ENCODE assay signal across 1 cellular context in the genomic region with DNA sequence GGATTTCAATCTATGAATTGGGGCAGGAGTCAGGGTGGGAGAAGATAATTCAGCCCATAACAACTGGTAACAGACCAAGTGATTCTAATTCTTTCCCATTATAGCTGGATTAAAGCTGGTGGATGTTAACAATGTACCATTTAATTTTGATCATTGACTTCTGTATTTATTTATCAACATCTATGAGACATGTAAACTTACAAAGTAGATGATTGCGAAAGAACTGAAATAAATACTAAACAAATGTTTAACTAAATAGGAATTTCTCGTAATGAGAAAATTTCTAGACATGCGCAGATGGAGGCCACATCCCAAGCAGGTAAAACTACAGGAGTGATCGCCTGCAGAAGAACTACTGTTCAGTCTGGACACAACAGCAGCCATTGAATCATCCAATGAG.
TF ChIP-seq lines count a peak whose summit lies in the region.

No MANE protein-coding gene starts in this region.

TF ChIP-seq in HepG2, 621 proteins besides CTCF, POLR2A, EP300 and RAD21 (continued from another document):
- TF ChIP-seq, protein P1, sequence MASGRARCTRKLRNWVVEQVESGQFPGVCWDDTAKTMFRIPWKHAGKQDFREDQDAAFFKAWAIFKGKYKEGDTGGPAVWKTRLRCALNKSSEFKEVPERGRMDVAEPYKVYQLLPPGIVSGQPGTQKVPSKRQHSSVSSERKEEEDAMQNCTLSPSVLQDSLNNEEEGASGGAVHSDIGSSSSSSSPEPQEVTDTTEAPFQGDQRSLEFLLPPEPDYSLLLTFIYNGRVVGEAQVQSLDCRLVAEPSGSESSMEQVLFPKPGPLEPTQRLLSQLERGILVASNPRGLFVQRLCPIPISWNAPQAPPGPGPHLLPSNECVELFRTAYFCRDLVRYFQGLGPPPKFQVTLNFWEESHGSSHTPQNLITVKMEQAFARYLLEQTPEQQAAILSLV (CRISPR knock-in tag; IDR thresholded peaks at IDR 0.05; ENCODE audit: borderline replicate concordance): no peak
- TF ChIP-seq SOX6 (IDR thresholded peaks at IDR 0.05): no peak
- TF ChIP-seq SOX6 (CRISPR knock-in tag; IDR thresholded peaks at IDR 0.05): no peak
